In the genomic region with DNA sequence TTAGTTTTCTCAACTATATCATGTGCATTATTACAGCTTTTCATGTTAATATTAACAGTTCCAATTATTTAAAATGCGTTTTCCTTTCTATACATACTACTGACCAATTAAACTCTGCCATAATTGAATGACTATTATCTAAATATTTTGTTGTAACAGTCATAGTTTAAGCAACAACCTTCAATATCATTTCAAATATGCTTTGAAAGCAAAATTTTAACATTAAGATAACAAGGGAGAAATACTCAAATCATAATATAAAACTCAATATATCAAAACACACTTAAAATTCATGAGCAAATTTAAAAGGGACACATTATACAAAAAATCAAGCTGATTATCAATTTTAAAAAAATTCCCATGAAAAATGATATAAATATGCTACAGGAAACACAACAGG, we compare ENCODE assay signal across 17 cellular contexts. TPM values are rescaled to one million over a fixed set of nuclear protein-coding genes. Genes with fewer than 3 reads are reported as not detected.
DNase-seq lines count a peak whose midpoint lies in the region; ATAC-seq, FAIRE-seq and TF ChIP-seq lines count a peak whose summit lies in the region.
"Had no signal": no experiment of that assay in that cellular context is flagged by ENCODE, and none has a peak within 500 bp of the region (broad histone marks: within the 10 kb centered on the region; RNA-seq: fewer than 3 reads in every experiment).

No MANE protein-coding gene starts in this region.

- peak overlapping the region; percentile 27 for H3K27ac Mint-ChIP-seq in chondrocyte (ENCODE audit: unreplicated experiment)
- H3K27ac Mint-ChIP-seq in GM23338 = no peak overlapping the region
- H3K27ac Mint-ChIP-seq: B cell; CD8-positive, alpha-beta T cell had no signal

- CTCF ChIA-PET in HEK293T (lab: Yijun Ruan, JAX) = no interaction called here

- peaks cover 5% of the 10 kb centered on the region for H3K36me3 Mint-ChIP-seq in chondrocyte (ENCODE audit: low read depth)
- peaks cover 18% of the 10 kb centered on the region; the same call in 2 of the 3 replicates for H3K36me3 Mint-ChIP-seq in GM23338 (ENCODE audit: low read depth)

- H3K9me3 Mint-ChIP-seq in chondrocyte (ENCODE audit: low read depth) (no peaks in the 10 kb centered on the region), GM23338 (no peaks in the 10 kb centered on the region)
- H3K9me3 Mint-ChIP-seq: CD8-positive, alpha-beta T cell had no signal

- DNase-seq in chondrocyte (ENCODE audit: low spot score) (no peak), kidney (no peak), HEK293T (ENCODE audit: extremely low spot score) (no peak), GM23338 (ENCODE audit: low spot score) (no peak), hippocampal formation (lab: John Stamatoyannopoulos, UW) (no peak)
- DNase-seq: Calu3; CD8-positive, alpha-beta T cell; DMS79 treated with DMSO at 0.1 percent for 48 hours; IMR-90; KBM-7 had no signal

- no peaks in the 10 kb centered on the region for H3K79me2 ChIP-seq in GM23338 (replicated peaks; ENCODE audit: insufficient read depth)

- H3K9ac ChIP-seq in kidney (ENCODE audit: low read length in 2 of 2) = no peak overlapping the region
- H3K9ac ChIP-seq: BLaER1 treated with 17β-estradiol and CSF1 and Interleukin-3, amounts not matched to agents 10 nM and 100 nM had no signal

- no peaks in the 10 kb centered on the region for H4K20me1 ChIP-seq in GM23338 (replicated peaks; ENCODE audit: insufficient read depth)

- H3K9me2 ChIP-seq in GM23338 (ENCODE audit: insufficient read depth) = no peaks in the 10 kb centered on the region

- H3K36me3 ChIP-seq in kidney (ENCODE audit: control insufficient read depth in 1 of 2, insufficient read depth in 2 of 2, low read length in 2 of 2) (peaks cover 5 to 19% of the 10 kb centered on the region in 2 donors), GM23338 (ENCODE audit: insufficient read depth) (no peaks in the 10 kb centered on the region; the same call in 1 of the 2 replicates)
- H3K36me3 ChIP-seq: HAP-1 had no signal

- H3K4me3 ChIP-seq in kidney (ENCODE audit: low read length in 2 of 2) (no peak overlapping the region), GM23338 (no peak overlapping the region)
- H3K4me3 ChIP-seq: BLaER1 treated with 17β-estradiol and CSF1 and Interleukin-3, amounts not matched to agents 10 nM and 100 nM; GM12878; HAP-1 had no signal

- ATAC-seq in GM23338 = no peak
- ATAC-seq: CD8-positive, alpha-beta T cell; GM12878 had no signal

- H3K27me3 ChIP-seq in GM23338 (ENCODE audit: insufficient read depth) = no peaks in the 10 kb centered on the region
- H3K27me3 ChIP-seq: BLaER1 treated with 17β-estradiol and CSF1 and Interleukin-3, amounts not matched to agents 10 nM and 100 nM had no signal

- no peak overlapping the region for H2AFZ ChIP-seq in GM23338

- no peak overlapping the region for H3K4me2 ChIP-seq in GM23338
- H3K4me2 ChIP-seq: BLaER1 treated with 17β-estradiol and CSF1 and Interleukin-3, amounts not matched to agents 10 nM and 100 nM had no signal

- H3K4me3 Mint-ChIP-seq in chondrocyte (ENCODE audit: unreplicated experiment) (no peak overlapping the region), GM23338 (no peak overlapping the region)
- H3K4me3 Mint-ChIP-seq: B cell; CD8-positive, alpha-beta T cell had no signal

- no peaks in the 10 kb centered on the region for H3F3A ChIP-seq in GM23338 (replicated peaks; ENCODE audit: low read depth)

- POLR2A ChIA-PET in HEK293T (lab: Yijun Ruan, JAX) = no interaction called here

- H3K27me3 Mint-ChIP-seq in chondrocyte (ENCODE audit: low read depth) (no peaks in the 10 kb centered on the region), GM23338 (ENCODE audit: insufficient read depth, low read depth, poor library complexity) (no peaks in the 10 kb centered on the region)
- H3K27me3 Mint-ChIP-seq: B cell had no signal

- TF ChIP-seq CTCF in chondrocyte (IDR thresholded peaks at IDR 0.05) = no peak
- no peak for TF ChIP-seq CTCF in kidney (IDR thresholded peaks at IDR 0.05; ENCODE audit: borderline replicate concordance, extremely low read depth, insufficient read depth)
- TF ChIP-seq CTCF in GM23338 (conservative IDR thresholded peaks at IDR 0.05; ENCODE audit: low read depth in 2 of 2) = no peak

- FAIRE-seq in G401.6 (lab: Jason Lieb, UNC) (peak; percentile 63), kidney (lab: Jason Lieb, UNC) (peak; percentile 37)
- FAIRE-seq: GM12878 had no signal

- intact Hi-C loops in kidney (cut with DNase I) = no loop called here

- H3K9me3 ChIP-seq in kidney (ENCODE audit: control insufficient read depth in 1 of 2, low read length in 2 of 2) = no peaks in the 10 kb centered on the region
- H3K9me3 ChIP-seq: BLaER1 treated with 17β-estradiol and CSF1 and Interleukin-3, amounts not matched to agents 10 nM and 100 nM; HAP-1 had no signal

- peaks cover 24% of the 10 kb centered on the region for H3K4me1 Mint-ChIP-seq in chondrocyte (ENCODE audit: low read depth)
- H3K4me1 Mint-ChIP-seq in GM23338 = no peaks in the 10 kb centered on the region
- H3K4me1 Mint-ChIP-seq: B cell had no signal

- H3K27ac ChIP-seq in kidney (ENCODE audit: low read depth in 2 of 2, low read length in 2 of 2) = no peak overlapping the region
- no peak overlapping the region for H3K27ac ChIP-seq in GM23338 (ENCODE audit: low read depth)
- H3K27ac ChIP-seq: BLaER1 treated with 17β-estradiol and CSF1 and Interleukin-3, amounts not matched to agents 10 nM and 100 nM; HL-60 had no signal

- H3K4me1 ChIP-seq in kidney (ENCODE audit: control insufficient read depth in 1 of 2, insufficient read depth in 1 of 2, low read depth in 1 of 2, low read length in 2 of 2) = no peaks in the 10 kb centered on the region
- H3K4me1 ChIP-seq in GM23338 (ENCODE audit: insufficient read depth) = no peaks in the 10 kb centered on the region
- H3K4me1 ChIP-seq: BLaER1 treated with 17β-estradiol and CSF1 and Interleukin-3, amounts not matched to agents 10 nM and 100 nM had no signal

TF ChIP-seq in HEK293T, 16 proteins besides CTCF, POLR2A, EP300 and RAD21:
- no peak for TF ChIP-seq SUZ12 (IDR thresholded peaks at IDR 0.05)
- TF ChIP-seq ARNT (IDR thresholded peaks at IDR 0.05) = no peak
- TF ChIP-seq SP1 (IDR thresholded peaks at IDR 0.05) = no peak
- no peak for TF ChIP-seq FOXM1 (IDR thresholded peaks at IDR 0.05; ENCODE audit: borderline replicate concordance)
- TF ChIP-seq TARDBP (IDR thresholded peaks at IDR 0.05) = no peak
- no peak for TF ChIP-seq NFRKB (IDR thresholded peaks at IDR 0.05)
- no peak for TF ChIP-seq CTBP1 (IDR thresholded peaks at IDR 0.05; ENCODE audit: borderline replicate concordance)
- TF ChIP-seq, protein P1, sequence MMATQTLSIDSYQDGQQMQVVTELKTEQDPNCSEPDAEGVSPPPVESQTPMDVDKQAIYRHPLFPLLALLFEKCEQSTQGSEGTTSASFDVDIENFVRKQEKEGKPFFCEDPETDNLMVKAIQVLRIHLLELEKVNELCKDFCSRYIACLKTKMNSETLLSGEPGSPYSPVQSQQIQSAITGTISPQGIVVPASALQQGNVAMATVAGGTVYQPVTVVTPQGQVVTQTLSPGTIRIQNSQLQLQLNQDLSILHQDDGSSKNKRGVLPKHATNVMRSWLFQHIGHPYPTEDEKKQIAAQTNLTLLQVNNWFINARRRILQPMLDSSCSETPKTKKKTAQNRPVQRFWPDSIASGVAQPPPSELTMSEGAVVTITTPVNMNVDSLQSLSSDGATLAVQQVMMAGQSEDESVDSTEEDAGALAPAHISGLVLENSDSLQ (IDR thresholded peaks at IDR 0.05) = no peak
- TF ChIP-seq LEF1 (IDR thresholded peaks at IDR 0.05; ENCODE audit: borderline replicate concordance) = no peak
- TF ChIP-seq FOXK2 (IDR thresholded peaks at IDR 0.05) = no peak
- TF ChIP-seq HDGF (IDR thresholded peaks at IDR 0.05; ENCODE audit: borderline replicate concordance) = no peak

TF ChIP-seq in GM23338, 12 proteins besides CTCF, POLR2A, EP300 and RAD21 (continues in another document):
- TF ChIP-seq REST (IDR thresholded peaks at IDR 0.05; ENCODE audit: unreplicated experiment) = no peak
- no peak for TF ChIP-seq STAT1 (IDR thresholded peaks at IDR 0.05; ENCODE audit: unreplicated experiment)
- no peak for TF ChIP-seq CREB1 (CRISPR knock-in tag; IDR thresholded peaks at IDR 0.05; ENCODE audit: low read depth)
- no peak for TF ChIP-seq EZH2phosphoT487 (IDR thresholded peaks at IDR 0.05; ENCODE audit: unreplicated experiment)
- no peak for TF ChIP-seq NANOG (IDR thresholded peaks at IDR 0.05; ENCODE audit: borderline replicate concordance)

RNA-seq across cellular contexts. Expression of gene COCH, which starts 40.5 kb away (rescaled TPM):
- total RNA-seq in chondrocyte (4.2 to 15.6 TPM (median 14.7 TPM) in 3 replicates), kidney (1.6 TPM)
- polyA plus RNA-seq in kidney (ENCODE audit: insufficient read depth, low read depth, low replicate concordance) (1.8 TPM), GM23338 (2016; fragmentation: Nextera tagmentation; extraction: Ambion mirVana) (9.6 and 12.9 TPM in 2 replicates)
- total RNA-seq in GM23338 (2014; rRNA removed; shearing (Covaris generic)) = 20.6 and 23.3 TPM in 2 replicates
- total RNA-seq: H4 had no signal
